In the genomic region with DNA sequence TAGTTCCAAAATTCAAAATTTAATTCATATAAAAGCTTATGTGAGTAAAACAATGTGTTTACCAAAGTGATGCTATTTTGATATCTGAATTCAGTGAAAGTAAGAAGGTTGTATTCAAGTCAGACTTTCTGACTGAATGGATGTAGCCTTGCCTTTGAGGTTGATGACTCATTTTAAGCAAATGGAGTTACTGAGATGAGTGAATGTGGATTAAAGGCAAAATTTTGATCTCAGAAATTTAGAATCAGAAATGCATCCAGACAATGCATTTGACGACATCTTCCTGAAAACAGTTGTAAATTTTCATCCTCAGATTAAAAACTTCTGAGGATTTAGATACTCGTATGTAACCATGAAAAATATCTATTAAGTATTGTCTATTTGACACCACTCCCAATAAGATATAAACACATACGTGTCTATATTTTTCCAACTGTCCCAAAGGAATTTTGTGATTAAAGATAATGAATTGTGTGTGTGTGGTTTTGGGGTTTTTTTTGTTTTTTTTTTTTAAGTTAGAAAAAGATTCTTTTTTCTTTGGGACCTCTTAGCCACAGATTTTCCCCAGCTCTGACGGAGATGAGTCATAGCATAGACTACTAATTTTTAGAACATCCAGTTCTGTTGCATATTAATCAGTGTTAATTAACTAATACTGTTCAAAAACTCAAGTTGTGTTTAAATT, we compare ENCODE assay signal across 9 cellular contexts. TPM values are rescaled to one million over a fixed set of nuclear protein-coding genes. Genes with fewer than 3 reads are reported as not detected.
DNase-seq lines count a peak whose midpoint lies in the region; ATAC-seq and TF ChIP-seq lines count a peak whose summit lies in the region.
"Had no signal": no experiment of that assay in that cellular context is flagged by ENCODE, and none has a peak within 500 bp of the region (broad histone marks: within the 10 kb centered on the region; RNA-seq: fewer than 3 reads in every experiment).

No MANE protein-coding gene starts in this region.

- no peak overlapping the region for H3K9ac ChIP-seq in Karpas-422 (ENCODE audit: low read length)

- H3K27me3 ChIP-seq in Karpas-422 (ENCODE audit: low read length) (no peaks in the 10 kb centered on the region), suprapubic skin (no peaks in the 10 kb centered on the region)

- no peak for TF ChIP-seq CTCF in GM12865 (IDR thresholded peaks at IDR 0.05; ENCODE audit: insufficient read depth, low read depth, low read length, missing control alignments)
- TF ChIP-seq CTCF in fibroblast of the aortic adventitia (IDR thresholded peaks at IDR 0.05; ENCODE audit: insufficient read depth, low read length), result no peak
- no peak for TF ChIP-seq CTCF in suprapubic skin (IDR thresholded peaks at IDR 0.05)

- H3K9me3 ChIP-seq in Karpas-422 (ENCODE audit: low read length) (no peaks in the 10 kb centered on the region), suprapubic skin (no peaks in the 10 kb centered on the region)

- H3K4me1 ChIP-seq in Karpas-422 (ENCODE audit: low read length) (peaks cover 11% of the 10 kb centered on the region), suprapubic skin (peaks cover 32% of the 10 kb centered on the region)

- H2AFZ ChIP-seq in Karpas-422 (ENCODE audit: low read length), result no peak overlapping the region

- H3K4me3 ChIP-seq in GM12865 (ENCODE audit: low read depth, low read length) (no peak overlapping the region), Karpas-422 (ENCODE audit: low read length) (no peak overlapping the region), fibroblast of the aortic adventitia (ENCODE audit: low read depth, low read length) (no peak overlapping the region), suprapubic skin (no peak overlapping the region)

- H3K36me3 ChIP-seq in Karpas-422 (ENCODE audit: insufficient read depth, low read length), result no peaks in the 10 kb centered on the region
- peaks cover 6% of the 10 kb centered on the region for H3K36me3 ChIP-seq in suprapubic skin

- H3K79me2 ChIP-seq in Karpas-422 (ENCODE audit: low read length), result no peaks in the 10 kb centered on the region

- no peak overlapping the region for H3K27ac ChIP-seq in Karpas-422 (ENCODE audit: low read length)
- no peak overlapping the region for H3K27ac ChIP-seq in suprapubic skin

- no peak for TF ChIP-seq POLR2A in suprapubic skin (IDR thresholded peaks at IDR 0.05)

- DNase-seq in GM12865 (ENCODE audit: low read depth) (peak; percentile 60), Karpas-422 (peak; percentile 46), fibroblast of the aortic adventitia (ENCODE audit: low read depth) (peak; percentile 55), GM19238 (ENCODE audit: insufficient read length, low spot score) (no peak), suprapubic skin (ENCODE audit: low spot score in 2 of 2) (no peak), HUDEP-2 (lab: John Stamatoyannopoulos, UW; ENCODE audit: unreplicated experiment in 76 of 76) (no peak), NCI-H1930 (lab: John Stamatoyannopoulos, UW) (no peak)
- DNase-seq: left cardiac atrium had no signal

- H4K20me1 ChIP-seq in Karpas-422 (ENCODE audit: insufficient read depth, low read depth, low read length), result no peaks in the 10 kb centered on the region

- H3K4me2 ChIP-seq in Karpas-422 (ENCODE audit: low read depth, low read length, poor library complexity, severe bottlenecking), result no peak overlapping the region

- ATAC-seq in GM21723 (IDR thresholded peaks at IDR 0.05; ENCODE audit: unreplicated experiment), result peak; percentile 72

- 68% methylated on average over 4 of the region's 4 CpGs for WGBS in suprapubic skin

- TF ChIP-seq EP300 in suprapubic skin (IDR thresholded peaks at IDR 0.05), result no peak

- no peaks in the 10 kb centered on the region for H3K9me2 ChIP-seq in Karpas-422 (replicated peaks; ENCODE audit: insufficient read depth, low read length)

RNA-seq across cellular contexts. Expression of a gene that starts 34.4 kb away (rescaled TPM):
- 5.3 and 7.9 TPM in 2 replicates for total RNA-seq in Karpas-422 (2014; rRNA removed; shearing (Covaris generic); ENCODE audit: low replicate concordance)
- total RNA-seq in fibroblast of the aortic adventitia (ENCODE audit: low replicate concordance) (17.3 and 21.3 TPM in 2 replicates), suprapubic skin (10 to 100 TPM; 32.9 to 56.0 (median 40.9) TPM)

Comparison
In these comparisons a context has a peak if more than half of its experiments do, and no peak if none do; other contexts are left out.
1. DNase-seq: peak in GM12865 (single experiment), Karpas-422 (single experiment) and fibroblast of the aortic adventitia (single experiment); none in GM19238 (single experiment), suprapubic skin (0 of 2), HUDEP-2 (0 of 76) and NCI-H1930 (0 of 2).